ENCODE assay signal across 10 cellular contexts in genomic region chrX:45517090-45517973, GRCh38.
DNase-seq lines count a peak whose midpoint lies in the region; ATAC-seq and TF ChIP-seq lines count a peak whose summit lies in the region.
"Had no signal": no experiment of that assay in that cellular context is flagged by ENCODE, and none has a peak within 500 bp of the region (broad histone marks: within the 10 kb centered on the region; RNA-seq: fewer than 3 reads in every experiment).

No MANE protein-coding gene starts in this region.

- H3K4me1 ChIP-seq in gastrocnemius medialis: peaks cover 0 to 20% of the 10 kb centered on the region in 2 donors

- no peak overlapping the region for H3K4me3 ChIP-seq in fibroblast of mammary gland (ENCODE audit: control insufficient read depth, low read depth, low read length)
- no peak overlapping the region for H3K4me3 ChIP-seq in gastrocnemius medialis

- TF ChIP-seq POLR2A in gastrocnemius medialis (IDR thresholded peaks at IDR 0.05): no peak

- TF ChIP-seq CTCF in fibroblast of mammary gland (conservative IDR thresholded peaks at IDR 0.05; ENCODE audit: control insufficient read depth, insufficient read depth, low read depth, low read length) (no peak), gastrocnemius medialis (IDR thresholded peaks at IDR 0.05 in 4 of 5, conservative IDR thresholded peaks at IDR 0.05 in 1 of 5) (no peak)

- intact Hi-C loops in gastrocnemius medialis (cut with DNase I; ENCODE audit: low total_unique reads): loop anchor here (10.0 kb wide), 2 partner anchors 327 to 643 kb away; partner anchors contain the start of gene KDM6A

- no peaks in the 10 kb centered on the region for H3K36me3 ChIP-seq in gastrocnemius medialis

- peak; percentile 43 to 59 for ATAC-seq in gastrocnemius medialis
- no peak for ATAC-seq in GM19324 (IDR thresholded peaks at IDR 0.05; ENCODE audit: low FRiP score, unreplicated experiment)

- peak overlapping the region in 1 of 4 donors; percentile 48 for H3K27ac ChIP-seq in gastrocnemius medialis
- H3K27ac ChIP-seq: 22Rv1 had no signal

- DNase-seq in NCI-H1105 treated with DMSO at 0.1 percent for 48 hours (lab: John Stamatoyannopoulos, UW) (peak; percentile 3), NCI-H1105 (lab: John Stamatoyannopoulos, UW) (no peak), RKO (ENCODE audit: low spot score) (peak; percentile 75), fibroblast of mammary gland (ENCODE audit: low read depth) (peak; percentile 87), gastrocnemius medialis (no peak), COR-L47 (lab: John Stamatoyannopoulos, UW) (no peak)
- no peak for DNase-seq in activated CD4-positive, alpha-beta T cell treated with anti-CD3 and anti-CD28 coated beads for 4 hours
- DNase-seq: aorta had no signal

- in situ Hi-C loops in gastrocnemius medialis (cut with MboI; ENCODE audit: low sequenced_read_pairs in 4 of 4): loop anchor here in 2 of 4 donors (25.0 kb wide), 2 partner anchors 245 to 895 kb away; no protein-coding TSS in a partner anchor

- peaks cover 0 to 5% (median 0%) of the 10 kb centered on the region in 3 donors for H3K27me3 ChIP-seq in gastrocnemius medialis

- H3K9me3 ChIP-seq in gastrocnemius medialis: no peaks in the 10 kb centered on the region

Comparison
In these comparisons a context has a peak if more than half of its experiments do, and no peak if none do; other contexts are left out.
1. DNase-seq: peak in NCI-H1105 treated with DMSO at 0.1 percent for 48 hours (single experiment), RKO (single experiment) and fibroblast of mammary gland (single experiment); none in NCI-H1105 (single experiment), gastrocnemius medialis (0 of 2), activated CD4-positive, alpha-beta T cell treated with anti-CD3 and anti-CD28 coated beads for 4 hours (0 of 2) and COR-L47 (single experiment).